Comparison of ENCODE assay signal across 17 cellular contexts in the genomic region with DNA sequence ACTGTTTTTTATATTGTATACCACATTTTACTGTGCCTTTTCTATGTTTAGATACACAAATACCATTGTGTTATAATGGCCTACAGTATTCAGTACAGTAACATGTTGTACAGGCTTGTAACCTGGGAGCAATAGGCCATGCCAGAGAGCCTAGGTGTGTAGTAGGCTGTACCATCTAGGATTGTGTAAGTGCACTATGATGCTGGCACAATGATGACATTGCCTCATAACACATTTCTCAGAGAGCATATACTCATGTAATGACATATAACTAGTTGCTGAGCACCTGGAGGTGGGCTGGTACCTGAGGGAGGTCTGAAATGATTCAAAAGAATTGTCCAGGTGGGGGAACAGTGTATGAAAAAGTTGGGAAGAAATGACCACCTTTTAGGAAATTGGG. TPM values are rescaled to one million over a fixed set of nuclear protein-coding genes. Genes with fewer than 3 reads are reported as not detected.
DNase-seq lines count a peak whose midpoint lies in the region; ATAC-seq and TF ChIP-seq lines count a peak whose summit lies in the region.
"Had no signal": no experiment of that assay in that cellular context is flagged by ENCODE, and none has a peak within 500 bp of the region (broad histone marks: within the 10 kb centered on the region; RNA-seq: fewer than 3 reads in every experiment).

No MANE protein-coding gene starts in this region.

- H3K4me1 Mint-ChIP-seq in CD4-positive, alpha-beta T cell (ENCODE audit: low read depth), result peaks cover 85% of the 10 kb centered on the region
- peaks cover 31% of the 10 kb centered on the region for H3K4me1 Mint-ChIP-seq in nephron

- no peak for TF ChIP-seq CTCF in CD4-positive, alpha-beta T cell (IDR thresholded peaks at IDR 0.05)
- TF ChIP-seq CTCF in nephron (IDR thresholded peaks at IDR 0.05; ENCODE audit: unreplicated experiment in 3 of 3), result no peak

- peak overlapping the region; percentile 97 for H3K27ac Mint-ChIP-seq in CD4-positive, alpha-beta T cell
- H3K27ac Mint-ChIP-seq in nephron, result peak overlapping the region in 2 of 3 experiments; percentile 52 to 70

- intact Hi-C loops in CD4-positive, alpha-beta T cell (cut with DNase I, micrococcal nuclease), result no loop called here

- ATAC-seq in CD4-positive, alpha-beta T cell (ENCODE audit: poor library complexity), result no peak
- ATAC-seq in GM18907 (IDR thresholded peaks at IDR 0.05; ENCODE audit: unreplicated experiment), result no peak

- POLR2A ChIA-PET in CD4-positive, alpha-beta T cell (lab: Charles Lee), result interaction anchor here (0.9 to 6.6 kb wide), 4 partner anchors 13 to 218 kb away, joined by 4 to 56 read pairs (median 29); partner anchors contain the start of genes PSIP1 and TTC39B

- peak overlapping the region; percentile 38 for H3K4me3 Mint-ChIP-seq in CD4-positive, alpha-beta T cell
- H3K4me3 Mint-ChIP-seq in nephron, result no peak overlapping the region

- H3K9me3 ChIP-seq in CD4-positive, alpha-beta T cell (ENCODE audit: control insufficient read depth, low read length), result no peaks in the 10 kb centered on the region
- peaks cover 19% of the 10 kb centered on the region for H3K9me3 ChIP-seq in KOPT-K1 (ENCODE audit: insufficient read depth, low read length, poor library complexity, severe bottlenecking)
- no peaks in the 10 kb centered on the region for H3K9me3 ChIP-seq in effector memory CD4-positive, alpha-beta T cell (ENCODE audit: control insufficient read depth, low read length)
- H3K9me3 ChIP-seq: BE2C, HAP-1, right atrium auricular region had no signal

- CTCF ChIA-PET in CD4-positive, alpha-beta T cell (lab: Charles Lee), result interaction anchor here (0.6 to 3.6 kb wide), 5 partner anchors 14 to 43 kb away, joined by 3 to 12 read pairs (median 4); partner anchors contain the start of gene TTC39B

- peaks cover 43% of the 10 kb centered on the region for H3K4me1 ChIP-seq in effector memory CD4-positive, alpha-beta T cell (ENCODE audit: control insufficient read depth, insufficient read depth, low read length, poor library complexity, severe bottlenecking)
- H3K4me1 ChIP-seq: BE2C, HAP-1 had no signal

- no peaks in the 10 kb centered on the region for H3K36me3 ChIP-seq in KOPT-K1 (ENCODE audit: insufficient read depth, low read length)
- no peaks in the 10 kb centered on the region for H3K36me3 ChIP-seq in effector memory CD4-positive, alpha-beta T cell (ENCODE audit: control insufficient read depth, insufficient read depth, low read length)
- H3K36me3 ChIP-seq: BE2C, HAP-1, right atrium auricular region had no signal

- no peaks in the 10 kb centered on the region for H3K27me3 Mint-ChIP-seq in CD4-positive, alpha-beta T cell
- peaks cover 1% of the 10 kb centered on the region for H3K27me3 Mint-ChIP-seq in nephron (ENCODE audit: low read depth)

- DNase-seq in CD4-positive, alpha-beta T cell, result no peak
- DNase-seq in effector memory CD4-positive, alpha-beta T cell, result no peak
- DNase-seq in NCI-H2081 treated with DMSO at 0.1 percent for 48 hours (lab: John Stamatoyannopoulos, UW) (no peak), AG08395 (ENCODE audit: low spot score) (no peak)
- DNase-seq: activated CD8-positive, alpha-beta memory T cell treated with anti-CD3 and anti-CD28 coated beads, Interleukin-2, amount 50 U/mL, for 4 hours; amniotic stem cell; BE2C; DMS53; glutamatergic neuron; Karpas-422; RPMI8226 had no signal

- H3K4me3 ChIP-seq in effector memory CD4-positive, alpha-beta T cell (ENCODE audit: insufficient read depth, low read depth, low read length, poor library complexity, severe bottlenecking), result no peak overlapping the region
- H3K4me3 ChIP-seq: HAP-1, right atrium auricular region had no signal

- peaks cover 21% of the 10 kb centered on the region for H3K36me3 Mint-ChIP-seq in CD4-positive, alpha-beta T cell (ENCODE audit: low read depth)
- H3K36me3 Mint-ChIP-seq in nephron (ENCODE audit: low read depth), result peaks cover 18% of the 10 kb centered on the region

- no peaks in the 10 kb centered on the region for H3K27me3 ChIP-seq in CD4-positive, alpha-beta T cell (ENCODE audit: control insufficient read depth, insufficient read depth, low read length)
- no peaks in the 10 kb centered on the region for H3K27me3 ChIP-seq in effector memory CD4-positive, alpha-beta T cell (replicated peaks; ENCODE audit: control insufficient read depth, insufficient read depth, low read length, poor library complexity, severe bottlenecking)
- H3K27me3 ChIP-seq: BE2C, right atrium auricular region had no signal

- H3K27ac ChIP-seq in CD4-positive, alpha-beta T cell (ENCODE audit: low read depth, low read length), result peak overlapping the region; percentile 87
- peak overlapping the region; percentile 97 for H3K27ac ChIP-seq in KOPT-K1 (ENCODE audit: low read depth, low read length, poor library complexity, severe bottlenecking)
- H3K27ac ChIP-seq in effector memory CD4-positive, alpha-beta T cell (ENCODE audit: insufficient read depth, low read length, poor library complexity, severe bottlenecking), result peak overlapping the region; percentile 78
- H3K27ac ChIP-seq: right atrium auricular region, VCaP had no signal

- H3K9me3 Mint-ChIP-seq in CD4-positive, alpha-beta T cell, result no peaks in the 10 kb centered on the region
- H3K9me3 Mint-ChIP-seq in nephron, result no peaks in the 10 kb centered on the region

RNA-seq across cellular contexts. Expression of gene TTC39B, which starts 13.9 kb away (rescaled TPM):
- 10 to 100 TPM; 37.6 to 43.6 TPM for total RNA-seq in CD4-positive, alpha-beta T cell
